In the genomic region with DNA sequence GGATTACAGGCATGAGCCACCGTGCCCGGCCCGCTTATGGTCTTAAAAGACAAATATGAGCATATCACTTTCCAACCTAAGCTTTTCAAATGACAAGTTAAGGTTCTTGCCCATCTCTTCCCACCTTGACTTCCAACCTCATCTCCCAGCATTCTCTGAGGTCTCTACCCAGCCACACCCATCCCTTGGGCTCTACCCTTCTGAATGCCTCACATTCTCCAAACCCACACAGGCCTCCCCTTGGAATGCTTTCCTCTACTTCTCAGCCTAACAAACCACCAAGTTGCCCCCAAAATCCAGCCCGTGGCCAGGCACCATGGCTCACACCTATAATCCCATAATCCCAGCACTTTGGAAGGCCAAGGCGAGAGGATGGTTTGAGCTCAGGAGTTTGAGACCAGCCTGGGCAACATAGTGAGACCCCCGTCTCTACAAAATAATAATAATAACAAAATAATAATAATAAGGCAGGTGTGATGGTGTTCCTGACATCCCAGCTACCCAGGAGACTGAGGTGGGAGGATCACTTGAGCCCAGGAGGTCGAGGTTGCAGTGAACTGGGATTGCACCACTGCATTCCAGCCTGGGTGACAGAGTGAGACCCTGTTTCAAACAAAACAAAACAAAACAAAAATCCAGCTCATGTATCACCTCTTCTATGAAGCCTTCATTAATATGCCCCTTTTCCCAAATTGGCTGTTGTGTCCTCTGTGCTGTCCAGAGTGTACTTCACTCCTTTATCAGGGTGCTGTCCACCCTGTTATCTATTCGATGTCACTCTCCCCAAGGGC, we compare ENCODE assay signal across 3 cellular contexts.
TF ChIP-seq lines count a peak whose summit lies in the region.

No MANE protein-coding gene starts in this region.

TF ChIP-seq in SK-N-SH treated with all-trans-retinoic acid at 6 μM for 48 hours, 23 proteins besides CTCF, POLR2A, EP300 and RAD21:
- TF ChIP-seq ZNF70 (CRISPR knock-in tag; IDR thresholded peaks at IDR 0.05) (peak; percentile 90), BACH2 (CRISPR knock-in tag; IDR thresholded peaks at IDR 0.05; ENCODE audit: borderline replicate concordance) (no peak)
TF ChIP-seq in SK-N-SH treated with all-trans-retinoic acid at 6 μM for 48 hours: peak in this region for 1.

TF ChIP-seq in SK-N-SH, 30 proteins besides CTCF, POLR2A, EP300 and RAD21:
- TF ChIP-seq FOSL2 (IDR thresholded peaks at IDR 0.05; ENCODE audit: borderline replicate concordance, low read depth): no peak
- no peak for TF ChIP-seq TEAD4 (IDR thresholded peaks at IDR 0.05; ENCODE audit: borderline replicate concordance, insufficient read depth)
- TF ChIP-seq, protein P1, sequence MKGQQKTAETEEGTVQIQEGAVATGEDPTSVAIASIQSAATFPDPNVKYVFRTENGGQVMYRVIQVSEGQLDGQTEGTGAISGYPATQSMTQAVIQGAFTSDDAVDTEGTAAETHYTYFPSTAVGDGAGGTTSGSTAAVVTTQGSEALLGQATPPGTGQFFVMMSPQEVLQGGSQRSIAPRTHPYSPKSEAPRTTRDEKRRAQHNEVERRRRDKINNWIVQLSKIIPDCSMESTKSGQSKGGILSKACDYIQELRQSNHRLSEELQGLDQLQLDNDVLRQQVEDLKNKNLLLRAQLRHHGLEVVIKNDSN (IDR thresholded peaks at IDR 0.05; ENCODE audit: borderline replicate concordance, low read depth): no peak
- no peak for TF ChIP-seq RCOR1 (IDR thresholded peaks at IDR 0.05; ENCODE audit: low read length)
- TF ChIP-seq, protein P2, sequence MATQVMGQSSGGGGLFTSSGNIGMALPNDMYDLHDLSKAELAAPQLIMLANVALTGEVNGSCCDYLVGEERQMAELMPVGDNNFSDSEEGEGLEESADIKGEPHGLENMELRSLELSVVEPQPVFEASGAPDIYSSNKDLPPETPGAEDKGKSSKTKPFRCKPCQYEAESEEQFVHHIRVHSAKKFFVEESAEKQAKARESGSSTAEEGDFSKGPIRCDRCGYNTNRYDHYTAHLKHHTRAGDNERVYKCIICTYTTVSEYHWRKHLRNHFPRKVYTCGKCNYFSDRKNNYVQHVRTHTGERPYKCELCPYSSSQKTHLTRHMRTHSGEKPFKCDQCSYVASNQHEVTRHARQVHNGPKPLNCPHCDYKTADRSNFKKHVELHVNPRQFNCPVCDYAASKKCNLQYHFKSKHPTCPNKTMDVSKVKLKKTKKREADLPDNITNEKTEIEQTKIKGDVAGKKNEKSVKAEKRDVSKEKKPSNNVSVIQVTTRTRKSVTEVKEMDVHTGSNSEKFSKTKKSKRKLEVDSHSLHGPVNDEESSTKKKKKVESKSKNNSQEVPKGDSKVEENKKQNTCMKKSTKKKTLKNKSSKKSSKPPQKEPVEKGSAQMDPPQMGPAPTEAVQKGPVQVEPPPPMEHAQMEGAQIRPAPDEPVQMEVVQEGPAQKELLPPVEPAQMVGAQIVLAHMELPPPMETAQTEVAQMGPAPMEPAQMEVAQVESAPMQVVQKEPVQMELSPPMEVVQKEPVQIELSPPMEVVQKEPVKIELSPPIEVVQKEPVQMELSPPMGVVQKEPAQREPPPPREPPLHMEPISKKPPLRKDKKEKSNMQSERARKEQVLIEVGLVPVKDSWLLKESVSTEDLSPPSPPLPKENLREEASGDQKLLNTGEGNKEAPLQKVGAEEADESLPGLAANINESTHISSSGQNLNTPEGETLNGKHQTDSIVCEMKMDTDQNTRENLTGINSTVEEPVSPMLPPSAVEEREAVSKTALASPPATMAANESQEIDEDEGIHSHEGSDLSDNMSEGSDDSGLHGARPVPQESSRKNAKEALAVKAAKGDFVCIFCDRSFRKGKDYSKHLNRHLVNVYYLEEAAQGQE (IDR thresholded peaks at IDR 0.05; ENCODE audit: low read depth, low read length): no peak
- TF ChIP-seq, protein P3, sequence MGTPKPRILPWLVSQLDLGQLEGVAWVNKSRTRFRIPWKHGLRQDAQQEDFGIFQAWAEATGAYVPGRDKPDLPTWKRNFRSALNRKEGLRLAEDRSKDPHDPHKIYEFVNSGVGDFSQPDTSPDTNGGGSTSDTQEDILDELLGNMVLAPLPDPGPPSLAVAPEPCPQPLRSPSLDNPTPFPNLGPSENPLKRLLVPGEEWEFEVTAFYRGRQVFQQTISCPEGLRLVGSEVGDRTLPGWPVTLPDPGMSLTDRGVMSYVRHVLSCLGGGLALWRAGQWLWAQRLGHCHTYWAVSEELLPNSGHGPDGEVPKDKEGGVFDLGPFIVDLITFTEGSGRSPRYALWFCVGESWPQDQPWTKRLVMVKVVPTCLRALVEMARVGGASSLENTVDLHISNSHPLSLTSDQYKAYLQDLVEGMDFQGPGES (IDR thresholded peaks at IDR 0.05; ENCODE audit: low read depth, low read length): no peak
- no peak for TF ChIP-seq JUND (IDR thresholded peaks at IDR 0.05)
- no peak for TF ChIP-seq RFX5 (IDR thresholded peaks at IDR 0.05; ENCODE audit: low read length)
- no peak for TF ChIP-seq SIN3A (IDR thresholded peaks at IDR 0.05; ENCODE audit: borderline replicate concordance, low read depth, low read length)
- TF ChIP-seq SMC3 (IDR thresholded peaks at IDR 0.05; ENCODE audit: low read depth, low read length): no peak
- TF ChIP-seq, protein P4, sequence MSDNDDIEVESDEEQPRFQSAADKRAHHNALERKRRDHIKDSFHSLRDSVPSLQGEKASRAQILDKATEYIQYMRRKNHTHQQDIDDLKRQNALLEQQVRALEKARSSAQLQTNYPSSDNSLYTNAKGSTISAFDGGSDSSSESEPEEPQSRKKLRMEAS (IDR thresholded peaks at IDR 0.05; ENCODE audit: low read depth): no peak
- no peak for TF ChIP-seq CHD2 (IDR thresholded peaks at IDR 0.05; ENCODE audit: low read length, partially characterized antibody)
- no peak for TF ChIP-seq NFIC (IDR thresholded peaks at IDR 0.05; ENCODE audit: borderline replicate concordance)
TF ChIP-seq in SK-N-SH: peak in this region for 0.

TF ChIP-seq in HCT116, 20 proteins besides CTCF, POLR2A, EP300 and RAD21:
- TF ChIP-seq ZFX (IDR thresholded peaks at IDR 0.05) (no peak), SP1 (IDR thresholded peaks at IDR 0.05; ENCODE audit: low read depth) (no peak), ZNF274 (IDR thresholded peaks at IDR 0.05; ENCODE audit: low read depth, low read length) (no peak)
